In the genomic region with DNA sequence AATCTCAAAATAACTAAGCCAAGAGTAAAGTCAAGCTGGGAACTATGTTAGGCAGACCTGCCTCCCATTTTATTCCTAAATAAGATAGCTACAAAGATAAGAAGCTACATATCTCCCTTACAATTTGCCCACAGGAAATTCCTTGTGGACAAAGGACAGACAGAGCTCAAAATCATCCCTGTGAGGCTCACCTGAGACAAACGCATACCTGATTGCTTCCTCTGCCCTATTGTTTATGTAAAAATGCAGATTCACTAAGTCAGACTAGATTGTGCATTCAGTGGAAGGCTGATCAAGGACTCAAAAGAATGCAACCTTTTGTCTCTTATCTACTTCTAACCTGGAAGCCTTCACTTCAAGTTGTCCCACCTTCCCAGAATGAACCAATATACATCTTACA, we compare ENCODE assay signal across 2 cellular contexts. TPM values are rescaled to one million over a fixed set of nuclear protein-coding genes. Genes with fewer than 3 reads are reported as not detected.
"Had no signal": no experiment of that assay in that cellular context is flagged by ENCODE, and none has a peak within 500 bp of the region (broad histone marks: within the 10 kb centered on the region; RNA-seq: fewer than 3 reads in every experiment).

No MANE protein-coding gene starts in this region.

RNA-seq across cellular contexts. Expression of gene SPP1, which starts 56.2 kb away (rescaled TPM):
- total RNA-seq: activated B cell treated with CpG ODN at 0.5 μM for 24 hours; activated CD8-positive, alpha-beta T cell treated with anti-CD3 and anti-CD28 coated beads for 36 hours had no signal
